In genomic region chr5:34465301-34465700, GRCh38 we compare ENCODE assay signal across 8 cellular contexts.
A peak's percentile ranks its signal among the peaks of the same experiment; 100 is the strongest.
DNase-seq lines count a peak whose midpoint lies in the region; ATAC-seq and TF ChIP-seq lines count a peak whose summit lies in the region.
"Not testable (repeated sequence)": the region's sequence is repeated elsewhere in the genome, so short reads cannot be mapped to it uniquely, and the experiment has no call there.

No MANE protein-coding gene starts in this region.

- not testable (repeated sequence) for H3K9me2 ChIP-seq in PC-9 (ENCODE audit: insufficient read depth)

- H3K27ac Mint-ChIP-seq in activated T-cell treated with anti-CD3 and anti-CD28 coated beads, Interleukin-2, amount 50 U/mL, for 72 hours = peak overlapping the region; percentile 56

- H3K4me3 ChIP-seq in Jurkat, Clone E6-1 (ENCODE audit: low read length); PC-9; lung: not testable (repeated sequence)

- not testable (repeated sequence) for H2AFZ ChIP-seq in PC-9

- not testable (repeated sequence) for ATAC-seq in activated T-cell treated with anti-CD3 and anti-CD28 coated beads, Interleukin-2, amount 50 U/mL, for 72 hours (replicated peaks in 1 of 2); lung (ENCODE audit: insufficient read depth, low FRiP score)

- H3K4me2 ChIP-seq in PC-9 = peak overlapping the region; percentile 35

- H3F3A ChIP-seq in PC-9 (ENCODE audit: insufficient read depth, low read depth) = not testable (repeated sequence)

- CTCF ChIA-PET in PC-9 (lab: Charles Lee) = interaction anchor here (1.4 kb wide), 1 partner anchor 468 kb away, joined by 8 read pairs; no protein-coding TSS in a partner anchor

- not testable (repeated sequence) for H3K79me2 ChIP-seq in PC-9 (ENCODE audit: low read depth)

- H3K27me3 ChIP-seq in PC-9 (ENCODE audit: insufficient read depth, low read depth); lung (ENCODE audit: control insufficient read depth, insufficient read depth): not testable (repeated sequence)

- H3K9me3 Mint-ChIP-seq in activated T-cell treated with anti-CD3 and anti-CD28 coated beads, Interleukin-2, amount 50 U/mL, for 72 hours = not testable (repeated sequence)

- DNase-seq in DMS 273 (lab: John Stamatoyannopoulos, UW; ENCODE audit: unreplicated experiment) = peak; percentile 84
- peak; percentile 38 for DNase-seq in Jurkat, Clone E6-1 (ENCODE audit: low read depth, low spot score)
- peak; percentile 30 for DNase-seq in NCI-H2107 (lab: John Stamatoyannopoulos, UW)
- peak; percentile 35 to 57 for DNase-seq in PC-9
- DNase-seq in activated T-cell treated with anti-CD3 and anti-CD28 coated beads, Interleukin-2, amount 50 U/mL, for 72 hours = peak; percentile 13 to 35
- peak; percentile 55 to 70 for DNase-seq in erythroblast (lab: John Stamatoyannopoulos, UW)
- DNase-seq in lung (ENCODE audit: low spot score) = not testable (repeated sequence)
- peak; percentile 86 for DNase-seq in superior temporal gyrus (ENCODE audit: extremely low spot score)

- peak overlapping the region in 1 of 2 donors; percentile 9 for H3K4me3 Mint-ChIP-seq in activated T-cell treated with anti-CD3 and anti-CD28 coated beads, Interleukin-2, amount 50 U/mL, for 72 hours

- not testable (repeated sequence) for H4K20me1 ChIP-seq in PC-9 (ENCODE audit: insufficient read depth)

- POLR2A ChIA-PET in PC-9 (lab: Charles Lee; ENCODE audit: unreplicated experiment) = interaction anchor here (0.7 kb wide), 1 partner anchor 1875 kb away, joined by 4 read pairs; no protein-coding TSS in a partner anchor

- intact Hi-C loops in PC-9 (cut with micrococcal nuclease; ENCODE audit: unreplicated experiment) = loop anchor here (1.0 kb wide), 3 partner anchors 468 to 1029 kb away; partner anchors contain the start of gene TARS1

- TF ChIP-seq POLR2A in erythroblast (IDR thresholded peaks at IDR 0.05; ENCODE audit: low read length) = not testable (repeated sequence)

- H3K27me3 Mint-ChIP-seq in activated T-cell treated with anti-CD3 and anti-CD28 coated beads, Interleukin-2, amount 50 U/mL, for 72 hours (ENCODE audit: low read depth) = peaks cover 19% of the 10 kb centered on the region

- not testable (repeated sequence) for H3K36me3 Mint-ChIP-seq in activated T-cell treated with anti-CD3 and anti-CD28 coated beads, Interleukin-2, amount 50 U/mL, for 72 hours (ENCODE audit: insufficient read depth in 2 of 2)

- 5 to 7% methylated on average over 3 of the region's 4 CpGs for WGBS in lung, 2 donors

- H3K4me1 Mint-ChIP-seq in activated T-cell treated with anti-CD3 and anti-CD28 coated beads, Interleukin-2, amount 50 U/mL, for 72 hours (ENCODE audit: low read depth) = not testable (repeated sequence)

- H3K36me3 ChIP-seq in PC-9 (ENCODE audit: low read depth); lung (ENCODE audit: control insufficient read depth in 2 of 2, insufficient read depth in 2 of 2, low read length in 2 of 2): not testable (repeated sequence)

- H3K9me3 ChIP-seq in PC-9 (ENCODE audit: insufficient read depth, low read depth); lung (ENCODE audit: control insufficient read depth in 2 of 2, insufficient read depth in 1 of 2, low read length in 1 of 2): not testable (repeated sequence)

- TF ChIP-seq CTCF in PC-9 (conservative IDR thresholded peaks at IDR 0.05) (peak; percentile 76), lung (IDR thresholded peaks at IDR 0.05; ENCODE audit: control extremely low read depth, extremely low read depth) (peak; percentile 10)

- H3K27ac ChIP-seq in PC-9; lung (ENCODE audit: low read depth in 1 of 2, low read length in 1 of 2): not testable (repeated sequence)

- BruUV-seq in PC-9 (replicated peaks; lab: Mats Ljungman, UMichigan) = not testable (repeated sequence)

- not testable (repeated sequence) for H3K4me1 ChIP-seq in PC-9 (replicated peaks; ENCODE audit: insufficient read depth); lung (ENCODE audit: control insufficient read depth in 2 of 2, insufficient read depth in 2 of 2, low read length in 2 of 2)
